Comparison of ENCODE assay signal across 9 cellular contexts in genomic region chr1:1678581-1679380, GRCh38. TPM values are rescaled to one million over a fixed set of nuclear protein-coding genes. Genes with fewer than 3 reads are reported as not detected.
DNase-seq lines count a peak whose midpoint lies in the region; ATAC-seq and TF ChIP-seq lines count a peak whose summit lies in the region.
"Had no signal": no experiment of that assay in that cellular context is flagged by ENCODE, and none has a peak within 500 bp of the region (broad histone marks: within the 10 kb centered on the region; RNA-seq: fewer than 3 reads in every experiment).

No MANE protein-coding gene starts in this region.

- peak overlapping the region; percentile 90 for H3K27ac Mint-ChIP-seq in activated T-helper 2 cell treated with anti-CD3 and anti-CD28 coated beads, Interferon-gamma antibody, Interleukin-2, Interleukin-4, amounts not matched to agents 10 μg/mL and 5 μg/mL and 100 μg/mL, durations not matched to agents 14 hours and 24 hours and 36 hours

- peak; percentile 10 for DNase-seq in ELR (ENCODE audit: low read depth)
- peak; percentile 48 for DNase-seq in activated T-helper 2 cell treated with anti-CD3 and anti-CD28 coated beads, Interferon-gamma antibody, Interleukin-2, Interleukin-4, amounts not matched to agents 10 μg/mL and 5 μg/mL and 100 μg/mL, durations not matched to agents 14 hours and 24 hours and 36 hours (ENCODE audit: low spot score)
- DNase-seq in right lobe of liver, result peak; percentile 76 to 89 (median 89)
- DNase-seq in Ammon's horn (ENCODE audit: low spot score), result no peak
- no peak for DNase-seq in NCI-H1048 (lab: John Stamatoyannopoulos, UW)
- no peak for DNase-seq in GOT3 (lab: John Stamatoyannopoulos, UW)

- peak overlapping the region in 2 of 3 donors; percentile 17 to 37 for H3K27ac ChIP-seq in right lobe of liver
- H3K27ac ChIP-seq: SJCRH30 had no signal

- WGBS in right lobe of liver (ENCODE audit: insufficient coverage, low coverage, low lambda C conversion rate, missing lambda C conversion rate), result 30% methylated on average over 8 of the region's 24 CpGs

- peak; percentile 37 to 72 (median 55) for TF ChIP-seq CTCF in right lobe of liver (IDR thresholded peaks at IDR 0.05)

- no peaks in the 10 kb centered on the region for H3K9me3 ChIP-seq in right lobe of liver
- H3K9me3 ChIP-seq: SJCRH30 had no signal

- intact Hi-C loops in activated T-helper 2 cell treated with anti-CD3 and anti-CD28 coated beads, Interferon-gamma antibody, Interleukin-2, Interleukin-4, amounts not matched to agents 10 μg/mL and 5 μg/mL and 100 μg/mL, durations not matched to agents 14 hours and 24 hours and 36 hours (cut with micrococcal nuclease), result no loop called here
- intact Hi-C loops in right lobe of liver (cut with DNase I), result loop anchor here in 1 of 2 donors (10.0 kb wide), 1 partner anchor 54 kb away; no protein-coding TSS in a partner anchor

- H3K4me1 Mint-ChIP-seq in activated T-helper 2 cell treated with anti-CD3 and anti-CD28 coated beads, Interferon-gamma antibody, Interleukin-2, Interleukin-4, amounts not matched to agents 10 μg/mL and 5 μg/mL and 100 μg/mL, durations not matched to agents 14 hours and 24 hours and 36 hours (ENCODE audit: low read depth), result peaks cover 20% of the 10 kb centered on the region

- no peaks in the 10 kb centered on the region for H3K27me3 Mint-ChIP-seq in activated T-helper 2 cell treated with anti-CD3 and anti-CD28 coated beads, Interferon-gamma antibody, Interleukin-2, Interleukin-4, amounts not matched to agents 10 μg/mL and 5 μg/mL and 100 μg/mL, durations not matched to agents 14 hours and 24 hours and 36 hours (ENCODE audit: low read depth)

- H3K9me3 Mint-ChIP-seq in activated T-helper 2 cell treated with anti-CD3 and anti-CD28 coated beads, Interferon-gamma antibody, Interleukin-2, Interleukin-4, amounts not matched to agents 10 μg/mL and 5 μg/mL and 100 μg/mL, durations not matched to agents 14 hours and 24 hours and 36 hours, result no peaks in the 10 kb centered on the region

- peak; percentile 1 for ATAC-seq in HG02973 (IDR thresholded peaks at IDR 0.05; ENCODE audit: unreplicated experiment)
- peak; percentile 87 to 97 (median 92) for ATAC-seq in right lobe of liver
- ATAC-seq in HG03025 (IDR thresholded peaks at IDR 0.05; ENCODE audit: low FRiP score, unreplicated experiment), result no peak

- peaks cover 7% of the 10 kb centered on the region for H3K36me3 Mint-ChIP-seq in activated T-helper 2 cell treated with anti-CD3 and anti-CD28 coated beads, Interferon-gamma antibody, Interleukin-2, Interleukin-4, amounts not matched to agents 10 μg/mL and 5 μg/mL and 100 μg/mL, durations not matched to agents 14 hours and 24 hours and 36 hours (ENCODE audit: low read depth)

- H3K27me3 ChIP-seq in right lobe of liver, result no peaks in the 10 kb centered on the region
- H3K27me3 ChIP-seq: SJCRH30 had no signal

- no peaks in the 10 kb centered on the region for H3K36me3 ChIP-seq in right lobe of liver

- no peak overlapping the region for H3K4me3 ChIP-seq in right lobe of liver
- H3K4me3 ChIP-seq: SJCRH30 had no signal

- peaks cover 0 to 15% (median 7%) of the 10 kb centered on the region in 4 donors for H3K4me1 ChIP-seq in right lobe of liver
- H3K4me1 ChIP-seq: SJCRH30 had no signal

- no peak for TF ChIP-seq POLR2A in right lobe of liver (IDR thresholded peaks at IDR 0.05)

- peak overlapping the region; percentile 69 for H3K4me3 Mint-ChIP-seq in activated T-helper 2 cell treated with anti-CD3 and anti-CD28 coated beads, Interferon-gamma antibody, Interleukin-2, Interleukin-4, amounts not matched to agents 10 μg/mL and 5 μg/mL and 100 μg/mL, durations not matched to agents 14 hours and 24 hours and 36 hours (ENCODE audit: low read depth)

RNA-seq across cellular contexts. Expression of gene SLC35E2B, which starts 13.8 kb away (rescaled TPM):
- 41.9 and 42.9 TPM in 2 replicates for total RNA-seq in activated T-helper 2 cell treated with anti-CD3 and anti-CD28 coated beads, Interferon-gamma antibody, Interleukin-2, Interleukin-4, amounts not matched to agents 10 μg/mL and 5 μg/mL and 100 μg/mL, durations not matched to agents 14 hours and 24 hours and 36 hours
- total RNA-seq in right lobe of liver, result 10 to 100 TPM; 13.4 to 19.9 (median 17.0) TPM

RNA-seq across cellular contexts. Expression of gene CDK11B, which starts 20.0 kb away (rescaled TPM):
- 32.1 and 32.4 TPM in 2 replicates for total RNA-seq in activated T-helper 2 cell treated with anti-CD3 and anti-CD28 coated beads, Interferon-gamma antibody, Interleukin-2, Interleukin-4, amounts not matched to agents 10 μg/mL and 5 μg/mL and 100 μg/mL, durations not matched to agents 14 hours and 24 hours and 36 hours
- total RNA-seq in right lobe of liver, result 10 to 100 TPM in 2 of 6 experiments, 1 to 10 TPM in 4; 8.0 to 11.8 (median 9.5) TPM

RNA-seq across cellular contexts. Expression of gene CDK11A, which starts 45.4 kb away (rescaled TPM):
- total RNA-seq in activated T-helper 2 cell treated with anti-CD3 and anti-CD28 coated beads, Interferon-gamma antibody, Interleukin-2, Interleukin-4, amounts not matched to agents 10 μg/mL and 5 μg/mL and 100 μg/mL, durations not matched to agents 14 hours and 24 hours and 36 hours, result 58.5 and 63.1 TPM in 2 replicates
- 10 to 100 TPM in 4 of 6 experiments, 1 to 10 TPM in 2; 8.4 to 25.2 (median 11.0) TPM for total RNA-seq in right lobe of liver

RNA-seq across cellular contexts. Expression of gene MMP23B, which starts 46.8 kb away (rescaled TPM):
- total RNA-seq in activated T-helper 2 cell treated with anti-CD3 and anti-CD28 coated beads, Interferon-gamma antibody, Interleukin-2, Interleukin-4, amounts not matched to agents 10 μg/mL and 5 μg/mL and 100 μg/mL, durations not matched to agents 14 hours and 24 hours and 36 hours, result 0.94 and 1.4 TPM in 2 replicates
- 1 to 10 TPM in 5 of 6 experiments, under 1 TPM in 1; 0.75 to 4.0 (median 2.3) TPM for total RNA-seq in right lobe of liver

Comparison
In these comparisons a context has a peak if more than half of its experiments do, and no peak if none do; other contexts are left out.
1. DNase-seq: peak in ELR (single experiment), activated T-helper 2 cell treated with anti-CD3 and anti-CD28 coated beads, Interferon-gamma antibody, Interleukin-2, Interleukin-4, amounts not matched to agents 10 μg/mL and 5 μg/mL and 100 μg/mL, durations not matched to agents 14 hours and 24 hours and 36 hours (single experiment) and right lobe of liver (3 of 3); none in Ammon's horn (single experiment), NCI-H1048 (single experiment) and GOT3 (single experiment).